Comparison of ENCODE assay signal across 17 cellular contexts in genomic region chrX:21225643-21226042, GRCh38.
"Had no signal": no experiment of that assay in that cellular context is flagged by ENCODE, and none has a peak within 500 bp of the region (broad histone marks: within the 10 kb centered on the region; RNA-seq: fewer than 3 reads in every experiment).

No MANE protein-coding gene starts in this region.

- H3K9me3 ChIP-seq: tibial artery had no signal

- H3K9me3 Mint-ChIP-seq: activated CD4-positive, alpha-beta T cell treated with anti-CD3 and anti-CD28 coated beads, Interleukin-2, amount 10 ng/mL, durations not matched to agents 24 days and 14 days had no signal

- H3K4me1 Mint-ChIP-seq: activated CD4-positive, alpha-beta T cell treated with anti-CD3 and anti-CD28 coated beads, Interleukin-2, amount 10 ng/mL, durations not matched to agents 24 days and 14 days; activated naive CD8-positive, alpha-beta T cell treated with anti-CD3 and anti-CD28 coated beads for 36 hours; endodermal cell; nephron; stimulated activated memory B cell treated with anti-CD40 and anti-IgM and Interleukin-4, amounts not matched to agents 10 μg/mL and 1 μg/mL and 100 μg/mL, for 72 hours had no signal

- H3K4me1 ChIP-seq: tibial artery had no signal

- H3K4me3 Mint-ChIP-seq: activated CD4-positive, alpha-beta T cell treated with anti-CD3 and anti-CD28 coated beads, Interleukin-2, amount 10 ng/mL, durations not matched to agents 24 days and 14 days; activated naive CD8-positive, alpha-beta T cell treated with anti-CD3 and anti-CD28 coated beads for 36 hours; endodermal cell; nephron; stimulated activated memory B cell treated with anti-CD40 and anti-IgM and Interleukin-4, amounts not matched to agents 10 μg/mL and 1 μg/mL and 100 μg/mL, for 72 hours; T-helper 2 cell treated with Interferon-gamma antibody and Interleukin-4, amounts not matched to agents 5 μg/mL and 100 μg/mL, for 36 hours had no signal

- H3K27ac Mint-ChIP-seq: activated CD4-positive, alpha-beta T cell treated with anti-CD3 and anti-CD28 coated beads, Interleukin-2, amount 10 ng/mL, durations not matched to agents 24 days and 14 days; activated naive CD8-positive, alpha-beta T cell treated with anti-CD3 and anti-CD28 coated beads for 36 hours; endodermal cell; nephron; stimulated activated memory B cell treated with anti-CD40 and anti-IgM and Interleukin-4, amounts not matched to agents 10 μg/mL and 1 μg/mL and 100 μg/mL, for 72 hours; T-helper 2 cell treated with Interferon-gamma antibody and Interleukin-4, amounts not matched to agents 5 μg/mL and 100 μg/mL, for 36 hours had no signal

- H3K27me3 ChIP-seq: brain microvascular endothelial cell, tibial artery had no signal

- ATAC-seq: esophagus mucosa; stimulated activated memory B cell treated with anti-CD40 and anti-IgM and Interleukin-4, amounts not matched to agents 10 μg/mL and 1 μg/mL and 100 μg/mL, for 72 hours had no signal

- H3K27me3 Mint-ChIP-seq: activated CD4-positive, alpha-beta T cell treated with anti-CD3 and anti-CD28 coated beads, Interleukin-2, amount 10 ng/mL, durations not matched to agents 24 days and 14 days; activated naive CD8-positive, alpha-beta T cell treated with anti-CD3 and anti-CD28 coated beads for 36 hours; stimulated activated memory B cell treated with anti-CD40 and anti-IgM and Interleukin-4, amounts not matched to agents 10 μg/mL and 1 μg/mL and 100 μg/mL, for 72 hours had no signal

- H3K4me3 ChIP-seq: tibial artery had no signal

- H3K36me3 ChIP-seq: brain microvascular endothelial cell, tibial artery had no signal

- H3K27ac ChIP-seq: brain microvascular endothelial cell, tibial artery had no signal

- DNase-seq: activated CD4-positive, alpha-beta T cell treated with anti-CD3 and anti-CD28 coated beads, Interleukin-2, amount 10 ng/mL, durations not matched to agents 24 days and 14 days; activated CD4-positive, CD25-positive, alpha-beta regulatory T cell; activated gamma-delta T cell treated with Interleukin-2 at 50 U/mL for 16 hours; activated naive CD8-positive, alpha-beta T cell treated with anti-CD3 and anti-CD28 coated beads for 36 hours; amygdala; brain microvascular endothelial cell; endodermal cell; foreskin melanocyte; kidney glomerular epithelial cell; mesendoderm; nucleus accumbens; stimulated activated CD4-positive, alpha-beta T cell treated with anti-CD3 and anti-CD28 coated beads, Interleukin-2, amount 100 ng/mL, for 48 hours; tibial artery had no signal

- H3K36me3 Mint-ChIP-seq: activated naive CD8-positive, alpha-beta T cell treated with anti-CD3 and anti-CD28 coated beads for 36 hours; stimulated activated memory B cell treated with anti-CD40 and anti-IgM and Interleukin-4, amounts not matched to agents 10 μg/mL and 1 μg/mL and 100 μg/mL, for 72 hours had no signal
